8 cellular contexts compared by ENCODE assay signal in genomic region chr10:109985768-109986167, GRCh38. TPM values are rescaled to one million over a fixed set of nuclear protein-coding genes. Genes with fewer than 3 reads are reported as not detected.
DNase-seq lines count a peak whose midpoint lies in the region; ATAC-seq, FAIRE-seq and TF ChIP-seq lines count a peak whose summit lies in the region.
"Not testable (repeated sequence)": the region's sequence is repeated elsewhere in the genome, so short reads cannot be mapped to it uniquely, and the experiment has no call there.

No MANE protein-coding gene starts in this region.

- H3K4me3 Mint-ChIP-seq in HFFc6; astrocyte (ENCODE audit: unreplicated experiment); nephron: not testable (repeated sequence)

- H3K36me3 Mint-ChIP-seq in HFFc6 (ENCODE audit: low read depth); nephron (ENCODE audit: low read depth): not testable (repeated sequence)
- peaks cover 12% of the 10 kb centered on the region for H3K36me3 Mint-ChIP-seq in astrocyte (ENCODE audit: low read depth, unreplicated experiment)

- peaks cover 53% of the 10 kb centered on the region for H3K4me1 Mint-ChIP-seq in HFFc6 (ENCODE audit: low read depth)
- peaks cover 38% of the 10 kb centered on the region for H3K4me1 Mint-ChIP-seq in astrocyte (ENCODE audit: low read depth, unreplicated experiment)
- peaks cover 33% of the 10 kb centered on the region for H3K4me1 Mint-ChIP-seq in nephron

- not testable (repeated sequence) for TF ChIP-seq CTCF in 22Rv1 (IDR thresholded peaks at IDR 0.05); HFFc6 (IDR thresholded peaks at IDR 0.05); PC-3 (conservative IDR thresholded peaks at IDR 0.05; ENCODE audit: low read depth, low read length); astrocyte (IDR thresholded peaks at IDR 0.05; ENCODE audit: insufficient read depth, low read depth, low read length); nephron (IDR thresholded peaks at IDR 0.05; ENCODE audit: unreplicated experiment in 3 of 3); smooth muscle cell (IDR thresholded peaks at IDR 0.05; ENCODE audit: borderline replicate concordance, insufficient read depth, poor library complexity, severe bottlenecking)

- H3K4me1 ChIP-seq in PC-3 (ENCODE audit: insufficient read depth, low read length) = peaks cover 13% of the 10 kb centered on the region
- H3K4me1 ChIP-seq in astrocyte (ENCODE audit: insufficient read depth, low read length) = peaks cover 22% of the 10 kb centered on the region
- peaks cover 18% of the 10 kb centered on the region for H3K4me1 ChIP-seq in smooth muscle cell (ENCODE audit: low read depth)

- not testable (repeated sequence) for H3K27me3 Mint-ChIP-seq in HFFc6 (ENCODE audit: insufficient read depth); astrocyte (ENCODE audit: low read depth, unreplicated experiment); nephron (ENCODE audit: low read depth)

- not testable (repeated sequence) for H3K9me3 Mint-ChIP-seq in HFFc6, nephron
- H3K9me3 Mint-ChIP-seq in astrocyte (ENCODE audit: unreplicated experiment) = peaks cover 11% of the 10 kb centered on the region

- H3K79me2 ChIP-seq in PC-3 (ENCODE audit: low read length); astrocyte (ENCODE audit: insufficient read depth, low read length); smooth muscle cell (ENCODE audit: low read depth): not testable (repeated sequence)

- intact Hi-C loops in PC-3 (cut with micrococcal nuclease) = not testable (repeated sequence)

- peak; percentile 42 for ATAC-seq in PC-3

- not testable (repeated sequence) for H3K9ac ChIP-seq in PC-3 (ENCODE audit: low read length); astrocyte (ENCODE audit: low read length); smooth muscle cell (ENCODE audit: low read depth)

- CTCF ChIA-PET in PC-3 (lab: Charles Lee) = interaction anchor here (0.6 to 1.0 kb wide), 2 partner anchors 101 to 294 kb away, joined by 3 to 6 read pairs; no protein-coding TSS in a partner anchor

- H3K27ac ChIP-seq in 22Rv1 (peak overlapping the region; percentile 8; the same call in 1 of the 2 replicates), PC-3 (ENCODE audit: low read length) (peak overlapping the region; percentile 64), smooth muscle cell (ENCODE audit: low read depth) (peak overlapping the region; percentile 93)
- not testable (repeated sequence) for H3K27ac ChIP-seq in astrocyte (ENCODE audit: low read depth, low read length)

- DNase-seq in EH (ENCODE audit: low read depth) (peak; percentile 41), PC-3 (peak; percentile 42)
- not testable (repeated sequence) for DNase-seq in HFFc6; astrocyte (ENCODE audit: low read depth); frontal cortex (ENCODE audit: low spot score in 2 of 2); smooth muscle cell (lab: John Stamatoyannopoulos, UW; ENCODE audit: unreplicated experiment)

- not testable (repeated sequence) for FAIRE-seq in astrocyte (lab: Jason Lieb, UNC)
- FAIRE-seq in frontal cortex (lab: Jason Lieb, UNC) = peak; percentile 26

- 22% methylated on average over 3 of the region's 3 CpGs for WGBS in smooth muscle cell (ENCODE audit: low lambda C conversion rate)

- H3K9me2 ChIP-seq in PC-3 (replicated peaks; ENCODE audit: low read length) = not testable (repeated sequence)

- H3K4me3 ChIP-seq in PC-3 (ENCODE audit: low read length); astrocyte (ENCODE audit: insufficient read depth, low read depth, low read length); smooth muscle cell: not testable (repeated sequence)

- POLR2A ChIA-PET in PC-3 (lab: Charles Lee; ENCODE audit: unreplicated experiment) = not testable (repeated sequence)

- H3K27ac Mint-ChIP-seq in HFFc6 = peak overlapping the region; percentile 5; the same call in 1 of the 2 replicates
- peak overlapping the region; percentile 90 for H3K27ac Mint-ChIP-seq in astrocyte (ENCODE audit: unreplicated experiment)
- peak overlapping the region in 2 of 3 experiments; percentile 21 to 49 for H3K27ac Mint-ChIP-seq in nephron

- not testable (repeated sequence) for BruUV-seq in PC-3 (replicated peaks; lab: Mats Ljungman, UMichigan)

- H3F3A ChIP-seq in PC-3 (ENCODE audit: low read length, unreplicated experiment) = not testable (repeated sequence)
- peaks cover 15% of the 10 kb centered on the region for H3F3A ChIP-seq in smooth muscle cell (ENCODE audit: low read depth)

- H3K36me3 ChIP-seq in PC-3 (ENCODE audit: low read depth, low read length); astrocyte (ENCODE audit: insufficient read depth, low read length); smooth muscle cell (ENCODE audit: low read depth): not testable (repeated sequence)

- not testable (repeated sequence) for H3K27me3 ChIP-seq in PC-3 (ENCODE audit: low read length); astrocyte (ENCODE audit: insufficient read depth, low read length); smooth muscle cell (ENCODE audit: low read depth)

- H4K20me1 ChIP-seq in PC-3 (ENCODE audit: low read length); astrocyte (ENCODE audit: insufficient read depth, low read length); smooth muscle cell (ENCODE audit: low read depth): not testable (repeated sequence)

- H3K9me3 ChIP-seq in PC-3 (ENCODE audit: low read length); astrocyte (ENCODE audit: insufficient read depth, low read depth, low read length); smooth muscle cell (replicated peaks; ENCODE audit: low read depth): not testable (repeated sequence)

- H3K4me2 ChIP-seq in PC-3 (ENCODE audit: low read length) = peak overlapping the region; percentile 6; the same call in 1 of the 2 replicates
- H3K4me2 ChIP-seq in astrocyte (ENCODE audit: low read length); smooth muscle cell: not testable (repeated sequence)

- H2AFZ ChIP-seq in PC-3 (ENCODE audit: low read length); astrocyte (ENCODE audit: low read depth, low read length); smooth muscle cell (ENCODE audit: low read depth): not testable (repeated sequence)

RNA-seq across cellular contexts. Expression of gene ADD3, which starts 22.0 kb away (rescaled TPM):
- 10 to 100 TPM; 46.4 to 57.4 (median 51.5) TPM for total RNA-seq in HFFc6 (2021; fragmentation: NEBNext Ultra II Directional; extraction: Animal tissue kit (Norgen Biotek cat#: 25700))
- 25.7 and 30.3 TPM in 2 replicates for total RNA-seq in PC-3 (2014; rRNA removed)
- total RNA-seq in astrocyte = 127 and 148 TPM in 2 replicates
- 78.7 TPM for total RNA-seq in frontal cortex
- 154 and 155 TPM in 2 replicates for total RNA-seq in smooth muscle cell
- polyA plus RNA-seq in smooth muscle cell = 66.3 and 75.0 TPM in 2 replicates

Comparison
In these comparisons a context has a peak if more than half of its experiments do, and no peak if none do; other contexts are left out.
1. H3K27ac Mint-ChIP-seq: peak in every context shown above with its lines; median percentile 90 in astrocyte; 35 in nephron; 5 in HFFc6.